9 cellular contexts compared by ENCODE assay signal in the genomic region with DNA sequence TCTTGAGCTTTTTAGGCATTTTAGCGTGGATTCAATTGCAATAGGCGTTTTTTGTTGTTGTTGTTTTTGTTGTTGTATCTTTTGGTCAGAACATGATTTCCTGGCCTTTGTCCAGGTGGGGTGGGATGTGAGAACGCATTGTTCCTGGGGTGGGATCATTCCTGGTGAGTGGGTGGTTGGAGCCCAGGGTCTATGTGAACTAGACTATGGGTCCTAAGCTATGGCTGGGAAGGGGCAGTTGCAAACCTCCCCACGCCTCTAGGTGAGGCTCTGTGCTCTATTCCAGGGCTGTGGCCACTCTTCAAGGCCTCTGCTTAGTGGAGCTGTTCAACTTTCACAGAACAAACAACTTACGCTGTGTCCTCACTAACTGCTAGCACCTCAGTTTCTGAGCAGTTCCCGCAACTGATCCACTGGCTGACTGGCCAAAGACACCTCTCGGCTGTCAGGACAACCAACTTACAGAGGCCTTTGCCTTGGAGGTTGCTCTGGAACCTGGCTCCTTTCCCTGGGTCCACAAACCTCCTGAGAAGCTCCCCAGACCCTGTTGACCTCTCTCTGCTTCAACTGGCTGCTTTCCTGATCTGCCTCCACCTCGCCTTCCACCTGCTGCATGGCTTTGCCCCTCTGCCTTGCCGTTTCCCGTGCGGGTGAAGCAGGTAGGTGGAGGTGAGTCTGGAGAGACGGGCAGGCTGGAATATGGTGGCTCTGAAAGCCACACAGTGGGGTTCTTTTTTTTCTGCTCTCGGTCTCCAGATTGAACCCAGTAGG. TPM values are rescaled to one million over a fixed set of nuclear protein-coding genes. Genes with fewer than 3 reads are reported as not detected.
DNase-seq lines count a peak whose midpoint lies in the region; ATAC-seq and TF ChIP-seq lines count a peak whose summit lies in the region.
"Had no signal": no experiment of that assay in that cellular context is flagged by ENCODE, and none has a peak within 500 bp of the region (broad histone marks: within the 10 kb centered on the region; RNA-seq: fewer than 3 reads in every experiment).

No MANE protein-coding gene starts in this region.

- no TSS peak for BruUV-seq in Calu3 (replicated peaks; lab: Mats Ljungman, UMichigan)

- intact Hi-C loops in Calu3 (cut with micrococcal nuclease; ENCODE audit: unreplicated experiment): no loop called here
- intact Hi-C loops in heart right ventricle (cut with DNase I): loop anchor here in 3 of 10 donors (2.0 to 5.0 kb wide), 3 partner anchors 22 to 481 kb away; partner anchors contain the start of gene BEST4 (in 1 of the 3)
- intact Hi-C loops in gastrocnemius medialis (cut with DNase I; ENCODE audit: low total_unique reads): loop anchor here (1.0 to 5.0 kb wide), 2 partner anchors 34 to 90 kb away; partner anchors contain the start of genes BEST4 and RNU5D-1

- DNase-seq in Calu3 (no peak), Peyer's patch (peak in 2 of 3 donors; percentile 37 to 39), heart right ventricle (peak in 1 of 2 donors; percentile 8), gastrocnemius medialis (no peak), epidermal melanocyte (ENCODE audit: insufficient read length, low spot score) (no peak), NCI-H187 (lab: John Stamatoyannopoulos, UW) (no peak), NCI-H1105 treated with DMSO at 0.1 percent for 48 hours (lab: John Stamatoyannopoulos, UW) (no peak)

- H3K36me3 ChIP-seq in Peyer's patch: no peaks in the 10 kb centered on the region
- H3K36me3 ChIP-seq in heart right ventricle: peaks cover 0 to under 1% (median 0%) of the 10 kb centered on the region in 9 donors
- no peaks in the 10 kb centered on the region for H3K36me3 ChIP-seq in gastrocnemius medialis

- peak overlapping the region in 3 of 4 donors; percentile 85 to 88 (median 87) for H3K27ac ChIP-seq in Peyer's patch
- peak overlapping the region in 9 of 10 donors; percentile 92 to 99 (median 97) for H3K27ac ChIP-seq in heart right ventricle
- H3K27ac ChIP-seq in gastrocnemius medialis: peak overlapping the region in 3 of 4 donors; percentile 86 to 91 (median 90)

- WGBS in heart right ventricle, 2 donors: 84 to 85% methylated on average over 13 of the region's 13 CpGs

- CTCF ChIA-PET in Calu3 (lab: Charles Lee): no interaction called here

- H3K9me3 ChIP-seq in Peyer's patch: no peaks in the 10 kb centered on the region
- H3K9me3 ChIP-seq in heart right ventricle: no peaks in the 10 kb centered on the region
- no peaks in the 10 kb centered on the region for H3K9me3 ChIP-seq in gastrocnemius medialis

- in situ Hi-C loops in gastrocnemius medialis (cut with MboI; ENCODE audit: low sequenced_read_pairs in 4 of 4): no loop called here

- TF ChIP-seq POLR2A in Peyer's patch (IDR thresholded peaks at IDR 0.05) (no peak), gastrocnemius medialis (IDR thresholded peaks at IDR 0.05) (no peak)

- peak overlapping the region; percentile 100 for H3K27ac Mint-ChIP-seq in Calu3 (ENCODE audit: unreplicated experiment)

- H3K27me3 ChIP-seq in Peyer's patch (no peaks in the 10 kb centered on the region), heart right ventricle (no peaks in the 10 kb centered on the region), gastrocnemius medialis (no peaks in the 10 kb centered on the region)

- no peaks in the 10 kb centered on the region for H3K9me3 Mint-ChIP-seq in Calu3 (ENCODE audit: low read depth, unreplicated experiment)

- no peaks in the 10 kb centered on the region for H3K27me3 Mint-ChIP-seq in Calu3 (ENCODE audit: unreplicated experiment)

- peak overlapping the region; percentile 75 for H3K4me3 Mint-ChIP-seq in Calu3 (ENCODE audit: low read depth, unreplicated experiment)

- H3K4me1 Mint-ChIP-seq in Calu3 (ENCODE audit: low read depth, unreplicated experiment): peaks cover 36% of the 10 kb centered on the region

- H3K4me1 ChIP-seq in Peyer's patch (peaks cover 0 to 10% (median 2%) of the 10 kb centered on the region in 4 donors), heart right ventricle (peaks cover 7 to 37% (median 14%) of the 10 kb centered on the region in 9 donors), gastrocnemius medialis (peaks cover 6 to 13% of the 10 kb centered on the region in 2 donors)

- H3K36me3 Mint-ChIP-seq in Calu3 (ENCODE audit: insufficient read depth, unreplicated experiment): peaks cover 18% of the 10 kb centered on the region

- no peak for ATAC-seq in heart right ventricle
- no peak for ATAC-seq in gastrocnemius medialis
- no peak for ATAC-seq in GM19023 (IDR thresholded peaks at IDR 0.05; ENCODE audit: unreplicated experiment)

- TF ChIP-seq CTCF in Calu3 (IDR thresholded peaks at IDR 0.05; ENCODE audit: unreplicated experiment) (no peak), Peyer's patch (IDR thresholded peaks at IDR 0.05) (no peak), heart right ventricle (IDR thresholded peaks at IDR 0.05) (no peak), gastrocnemius medialis (IDR thresholded peaks at IDR 0.05 in 4 of 5, conservative IDR thresholded peaks at IDR 0.05 in 1 of 5) (no peak)

- H3K4me3 ChIP-seq in Peyer's patch (peak overlapping the region in 2 of 4 donors; percentile 54 to 59), heart right ventricle (peak overlapping the region in 7 of 10 donors; percentile 56 to 76 (median 68)), gastrocnemius medialis (peak overlapping the region in 3 of 4 donors; percentile 46 to 70 (median 58))

RNA-seq across cellular contexts. Expression of gene BTBD19, which starts 12.8 kb away (rescaled TPM):
- 5.2 and 5.9 TPM in 2 replicates for total RNA-seq in Calu3 (2022)
- total RNA-seq in Peyer's patch: 1 to 10 TPM; 2.6 to 7.4 (median 3.5) TPM
- 1 to 10 TPM; 1.8 to 4.1 (median 3.2) TPM for total RNA-seq in heart right ventricle
- polyA plus RNA-seq in heart right ventricle: 10 to 100 TPM in 1 of 2 donors, 1 to 10 TPM in 1; 2.2 to 12.5 TPM
- 1 to 10 TPM in 1 of 4 donors, under 1 TPM in 2, not detected in 1; 0.71 to 1.4 (median 0.91) TPM for total RNA-seq in gastrocnemius medialis

RNA-seq across cellular contexts. Expression of gene DYNLT4, which starts 14.0 kb away (rescaled TPM):
- total RNA-seq in Calu3 (2022) (0.66 and 0.69 TPM in 2 replicates), Peyer's patch (1 to 10 TPM in 1 of 4 donors, not detected in 3; 3.5 TPM), heart right ventricle (1 to 10 TPM in 3 of 10 donors, under 1 TPM in 5, not detected in 2; 0.51 to 2.0 (median 0.71) TPM), gastrocnemius medialis (not detected)
- polyA plus RNA-seq in heart right ventricle: 1 to 10 TPM in 1 of 2 donors, under 1 TPM in 1; 0.59 to 1.8 TPM
- total RNA-seq: esophagus mucosa had no signal

RNA-seq across cellular contexts. Expression of gene PLK3, which starts 21.0 kb away (rescaled TPM):
- total RNA-seq in Calu3 (2022): 15.6 and 17.8 TPM in 2 replicates
- total RNA-seq in Peyer's patch: 10 to 100 TPM in 3 of 4 donors, 1 to 10 TPM in 1; 7.7 to 28.1 (median 23.5) TPM
- 10 to 100 TPM in 1 of 10 donors, 1 to 10 TPM in 9; 2.9 to 10.3 (median 6.8) TPM for total RNA-seq in heart right ventricle
- polyA plus RNA-seq in heart right ventricle: 10 to 100 TPM in 1 of 2 donors, 1 to 10 TPM in 1; 8.7 to 12.7 TPM
- total RNA-seq in gastrocnemius medialis: 1 to 10 TPM; 1.6 to 4.3 (median 3.6) TPM

RNA-seq across cellular contexts. Expression of gene PTCH2, which starts 21.9 kb away (rescaled TPM):
- total RNA-seq in Calu3 (2022) (0.76 and 0.78 TPM in 2 replicates), Peyer's patch (1 to 10 TPM in 2 of 4 donors, under 1 TPM in 2; 0.27 to 2.5 (median 0.79) TPM), heart right ventricle (1 to 10 TPM in 1 of 10 donors, under 1 TPM in 9; 0.32 to 1.1 (median 0.44) TPM), gastrocnemius medialis (under 1 TPM; 0.10 to 0.56 (median 0.20) TPM)
- polyA plus RNA-seq in heart right ventricle: under 1 TPM; 0.25 to 0.80 TPM

RNA-seq across cellular contexts. Expression of gene BEST4, which starts 33.2 kb away (rescaled TPM):
- 0.40 TPM in 1 of 2 replicates, not detected in the other for total RNA-seq in Calu3 (2022)
- 10 to 100 TPM in 3 of 4 donors, 1 to 10 TPM in 1; 5.0 to 59.8 (median 28.6) TPM for total RNA-seq in Peyer's patch
- under 1 TPM in 5 of 10 donors, not detected in 5; 0.11 to 0.31 (median 0.16) TPM for total RNA-seq in heart right ventricle
- under 1 TPM; 0.07 to 0.44 TPM for polyA plus RNA-seq in heart right ventricle
- total RNA-seq in gastrocnemius medialis: under 1 TPM in 1 of 4 donors, not detected in 3; 0.32 TPM
- total RNA-seq: esophagus mucosa had no signal

Comparison
In these comparisons a context has a peak if more than half of its experiments do, and no peak if none do; other contexts are left out.
1. DNase-seq: peak in Peyer's patch (2 of 3); none in Calu3 (single experiment), gastrocnemius medialis (0 of 2), epidermal melanocyte (single experiment), NCI-H187 (0 of 2) and NCI-H1105 treated with DMSO at 0.1 percent for 48 hours (single experiment).
2. Peak in every context shown above with its lines, with median percentiles within 50 percentile points of each other: H3K27ac ChIP-seq.